Comparison of ENCODE assay signal across 8 cellular contexts in genomic region chr20:58980711-58981563, GRCh38. TPM values are rescaled to one million over a fixed set of nuclear protein-coding genes. Genes with fewer than 3 reads are reported as not detected.
DNase-seq lines count a peak whose midpoint lies in the region; ATAC-seq and TF ChIP-seq lines count a peak whose summit lies in the region.

NELFCD (plus strand) TSS chr20:58981256; CDS start chr20:58981310, 54 bp downstream.

- intact Hi-C loops in activated CD4-positive, alpha-beta memory T cell treated with anti-CD3 and anti-CD28 coated beads for 36 hours (cut with micrococcal nuclease), result loop anchor here (2.0 to 5.0 kb wide), 4 partner anchors 62 to 329 kb away; partner anchors contain the start of genes PRELID3B and STX16
- intact Hi-C loops in lower leg skin (cut with DNase I; ENCODE audit: low total_unique reads), result loop anchor here (5.0 kb wide), 1 partner anchor 89 kb away; no protein-coding TSS in a partner anchor

- no peak for TF ChIP-seq POLR2A in lower leg skin (IDR thresholded peaks at IDR 0.05)

- ATAC-seq in GM19324 (IDR thresholded peaks at IDR 0.05; ENCODE audit: low FRiP score, unreplicated experiment) (peak; percentile 90), HG03469 (IDR thresholded peaks at IDR 0.05; ENCODE audit: unreplicated experiment) (peak; percentile 51)

- CTCF ChIA-PET in BJ (lab: Yijun Ruan, JAX), result no interaction called here
- CTCF ChIA-PET in activated CD4-positive, alpha-beta memory T cell treated with anti-CD3 and anti-CD28 coated beads for 36 hours (lab: Charles Lee), result interaction anchor here (0.6 to 0.9 kb wide), 2 partner anchors 25 to 330 kb away, joined by 3 read pairs; partner anchors contain the start of gene STX16

- no peak for TF ChIP-seq CTCF in BJ (IDR thresholded peaks at IDR 0.05; ENCODE audit: insufficient read depth, low read depth, low read length)
- TF ChIP-seq CTCF in lower leg skin (IDR thresholded peaks at IDR 0.05), result no peak

- 0 out of 2 replicates have a peak, but pooled peaks cover 2% of the 10 kb centered on the region for H3K36me3 ChIP-seq in BJ (ENCODE audit: control insufficient read depth, insufficient read depth, low read length)
- H3K36me3 ChIP-seq in duodenal mucosa (ENCODE audit: control insufficient read depth in 1 of 2, insufficient read depth in 2 of 2, low read length in 2 of 2), result no peaks in the 10 kb centered on the region

- H3K9me3 ChIP-seq in duodenal mucosa (ENCODE audit: control insufficient read depth in 1 of 2, low read length in 2 of 2), result peaks cover 1 to 4% of the 10 kb centered on the region in 2 donors

- H3K27ac Mint-ChIP-seq in activated CD4-positive, alpha-beta memory T cell treated with anti-CD3 and anti-CD28 coated beads for 36 hours, result peak within 1 kb of the TSS; percentile 88

- peak within 1 kb of the TSS; percentile 91 for H3K4me3 Mint-ChIP-seq in activated CD4-positive, alpha-beta memory T cell treated with anti-CD3 and anti-CD28 coated beads for 36 hours

- peaks cover 2% of the 10 kb centered on the region for H3K36me3 Mint-ChIP-seq in activated CD4-positive, alpha-beta memory T cell treated with anti-CD3 and anti-CD28 coated beads for 36 hours

- peaks cover 34% of the 10 kb centered on the region for H3K4me1 Mint-ChIP-seq in activated CD4-positive, alpha-beta memory T cell treated with anti-CD3 and anti-CD28 coated beads for 36 hours (ENCODE audit: low read depth)

- no peaks in the 10 kb centered on the region for H3K27me3 ChIP-seq in BJ (ENCODE audit: control insufficient read depth, insufficient read depth, low read length)
- H3K27me3 ChIP-seq in duodenal mucosa (ENCODE audit: control insufficient read depth in 1 of 2, insufficient read depth in 2 of 2, low read length in 2 of 2), result no peaks in the 10 kb centered on the region

- H3K27me3 Mint-ChIP-seq in activated CD4-positive, alpha-beta memory T cell treated with anti-CD3 and anti-CD28 coated beads for 36 hours, result no peaks in the 10 kb centered on the region

- WGBS in lower leg skin, 2 donors, result 10 to 21% methylated on average over 26 to 54 of the region's 102 CpGs

- peaks cover 15 to 22% of the 10 kb centered on the region in 2 donors for H3K4me1 ChIP-seq in duodenal mucosa (ENCODE audit: control insufficient read depth in 1 of 2, insufficient read depth in 2 of 2, low read length in 2 of 2)

- H3K9me3 Mint-ChIP-seq in activated CD4-positive, alpha-beta memory T cell treated with anti-CD3 and anti-CD28 coated beads for 36 hours, result peaks cover 7% of the 10 kb centered on the region

- POLR2A ChIA-PET in BJ (lab: Charles Lee), result no interaction called here
- POLR2A ChIA-PET in activated CD4-positive, alpha-beta memory T cell treated with anti-CD3 and anti-CD28 coated beads for 36 hours (lab: Charles Lee), result interaction anchor here (0.7 to 2.4 kb wide), 4 partner anchors 62 to 330 kb away, joined by 3 to 5 read pairs (median 4); partner anchors contain the start of genes PRELID3B and STX16

- H3K9ac ChIP-seq in duodenal mucosa (ENCODE audit: low read depth in 1 of 2, low read length in 2 of 2), result peak within 1 kb of the TSS; percentile 69 to 84

- H3K27ac ChIP-seq in duodenal mucosa (ENCODE audit: low read depth, low read length), result peak within 1 kb of the TSS; percentile 81

- DNase-seq in BJ (ENCODE audit: low read depth) (peak; percentile 15), NCI-H748 (lab: John Stamatoyannopoulos, UW; ENCODE audit: unreplicated experiment) (peak; percentile 86), lower leg skin (ENCODE audit: low spot score in 2 of 2) (peak; percentile 79 to 96)
- peak; percentile 92 for DNase-seq in activated CD4-positive, alpha-beta memory T cell treated with anti-CD3 and anti-CD28 coated beads for 36 hours
- DNase-seq in stimulated activated CD4-positive, alpha-beta T cell treated with anti-CD3 and anti-CD28 coated beads, Interleukin-4, amount 100 ng/mL, for 4 hours, result peak; percentile 83 to 93

- H3K4me3 ChIP-seq in BJ (ENCODE audit: low read depth, low read length) (peak within 1 kb of the TSS; percentile 70), duodenal mucosa (ENCODE audit: low read depth in 1 of 2, low read length in 2 of 2) (peak within 1 kb of the TSS; percentile 78 to 95), lower leg skin (ENCODE audit: low read depth, poor library complexity, severe bottlenecking) (peak within 1 kb of the TSS; percentile 74)

RNA-seq across cellular contexts. Expression of gene NELFCD, which starts in this region (rescaled TPM):
- 63.6 and 79.6 TPM in 2 replicates for polyA plus RNA-seq in BJ (2011; rRNA removed)
- 42.0 and 52.1 TPM in 2 replicates for polyA minus RNA-seq in BJ (2011; rRNA and poly(A)+ RNA removed)
- 10 to 100 TPM; 80.5 to 92.3 TPM for total RNA-seq in activated CD4-positive, alpha-beta memory T cell treated with anti-CD3 and anti-CD28 coated beads for 36 hours
- total RNA-seq in lower leg skin, result 10 to 100 TPM; 36.9 to 53.8 (median 44.6) TPM

Comparison
In these comparisons a context has a peak if more than half of its experiments do, and no peak if none do; other contexts are left out.
1. Peak in every context shown above with its lines: DNase-seq, ATAC-seq, H3K4me3 ChIP-seq and H3K27ac ChIP-seq.
2. DNase-seq: peak in every context shown above with its lines; median percentile 92 in activated CD4-positive, alpha-beta memory T cell treated with anti-CD3 and anti-CD28 coated beads for 36 hours; 88 in stimulated activated CD4-positive, alpha-beta T cell treated with anti-CD3 and anti-CD28 coated beads, Interleukin-4, amount 100 ng/mL, for 4 hours; 88 in lower leg skin; 86 in NCI-H748; 15 in BJ.